Comparison of ENCODE assay signal across 1 cellular context in genomic region chr11:64878494-64879225, GRCh38.
TF ChIP-seq lines count a peak whose summit lies in the region.

TSS of gene EHD1 (minus strand) at chr11:64878621. CDS start at chr11:64878464, 157 bp downstream.

TF ChIP-seq in K562, 482 proteins besides CTCF, POLR2A, EP300 and RAD21 (continued from another document and continues in another):
- peak; percentile 75 for TF ChIP-seq ETS1 (conservative IDR thresholded peaks at IDR 0.05; ENCODE audit: control insufficient read depth, low read depth, low read length)
- TF ChIP-seq EHMT2 (IDR thresholded peaks at IDR 0.05), result no peak
- TF ChIP-seq ETV1 (tag; conservative IDR thresholded peaks at IDR 0.05; ENCODE audit: low read depth), result peak; percentile 92
- peak; percentile 36 for TF ChIP-seq RBBP5 (IDR thresholded peaks at IDR 0.05; ENCODE audit: borderline replicate concordance, insufficient read depth, low read length, poor library complexity, severe bottlenecking)
- TF ChIP-seq, protein P1, sequence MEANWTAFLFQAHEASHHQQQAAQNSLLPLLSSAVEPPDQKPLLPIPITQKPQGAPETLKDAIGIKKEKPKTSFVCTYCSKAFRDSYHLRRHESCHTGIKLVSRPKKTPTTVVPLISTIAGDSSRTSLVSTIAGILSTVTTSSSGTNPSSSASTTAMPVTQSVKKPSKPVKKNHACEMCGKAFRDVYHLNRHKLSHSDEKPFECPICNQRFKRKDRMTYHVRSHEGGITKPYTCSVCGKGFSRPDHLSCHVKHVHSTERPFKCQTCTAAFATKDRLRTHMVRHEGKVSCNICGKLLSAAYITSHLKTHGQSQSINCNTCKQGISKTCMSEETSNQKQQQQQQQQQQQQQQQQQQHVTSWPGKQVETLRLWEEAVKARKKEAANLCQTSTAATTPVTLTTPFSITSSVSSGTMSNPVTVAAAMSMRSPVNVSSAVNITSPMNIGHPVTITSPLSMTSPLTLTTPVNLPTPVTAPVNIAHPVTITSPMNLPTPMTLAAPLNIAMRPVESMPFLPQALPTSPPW (CRISPR knock-in tag; IDR thresholded peaks at IDR 0.05), result peak; percentile 95
- peak; percentile 92 to 97; a peak in 3 of 4 replicates for TF ChIP-seq MAZ (CRISPR knock-in tag; conservative IDR thresholded peaks at IDR 0.05 in 1 of 2, IDR thresholded peaks at IDR 0.05 in 1 of 2)
- TF ChIP-seq RREB1 (CRISPR knock-in tag; IDR thresholded peaks at IDR 0.05), result peak; percentile 85
- peak; percentile 62 for TF ChIP-seq RBM22 (IDR thresholded peaks at IDR 0.05; ENCODE audit: low read depth, low read length, poor library complexity, severe bottlenecking)
- peak in 1 of 2 experiments; percentile 83; a peak in 1 of 4 replicates for TF ChIP-seq SRF (CRISPR knock-in tag; IDR thresholded peaks at IDR 0.05)
- TF ChIP-seq TAF7 (tag; IDR thresholded peaks at IDR 0.05), result 0 out of 2 replicates have a peak, but pooled peaks have one; percentile 54
- peak; percentile 88 for TF ChIP-seq CXXC5 (CRISPR knock-in tag; IDR thresholded peaks at IDR 0.05)
- TF ChIP-seq SMARCA4 (IDR thresholded peaks at IDR 0.05), result peak; percentile 61; the same call in 1 of the 2 replicates
- no peak for TF ChIP-seq THRAP3 (IDR thresholded peaks at IDR 0.05; ENCODE audit: borderline replicate concordance)
- no peak for TF ChIP-seq ESRRB (CRISPR knock-in tag; IDR thresholded peaks at IDR 0.05; ENCODE audit: borderline replicate concordance)
- peak; percentile 59 for TF ChIP-seq HCFC1 (IDR thresholded peaks at IDR 0.05; ENCODE audit: low read depth, low read length)
- TF ChIP-seq, protein P2, sequence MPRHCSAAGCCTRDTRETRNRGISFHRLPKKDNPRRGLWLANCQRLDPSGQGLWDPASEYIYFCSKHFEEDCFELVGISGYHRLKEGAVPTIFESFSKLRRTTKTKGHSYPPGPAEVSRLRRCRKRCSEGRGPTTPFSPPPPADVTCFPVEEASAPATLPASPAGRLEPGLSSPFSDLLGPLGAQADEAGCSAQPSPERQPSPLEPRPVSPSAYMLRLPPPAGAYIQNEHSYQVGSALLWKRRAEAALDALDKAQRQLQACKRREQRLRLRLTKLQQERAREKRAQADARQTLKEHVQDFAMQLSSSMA (CRISPR knock-in tag; IDR thresholded peaks at IDR 0.05), result peak; percentile 75; the same call in 1 of the 2 replicates
- TF ChIP-seq ELK3 (CRISPR knock-in tag; IDR thresholded peaks at IDR 0.05), result no peak
- TF ChIP-seq SAP30 (IDR thresholded peaks at IDR 0.05; ENCODE audit: borderline replicate concordance, insufficient read depth, low read depth, low read length, poor library complexity, severe bottlenecking), result peak; percentile 76
- TF ChIP-seq JUNB (CRISPR knock-in tag; conservative IDR thresholded peaks at IDR 0.05), result no peak
- TF ChIP-seq NFRKB (IDR thresholded peaks at IDR 0.05; ENCODE audit: low read depth), result peak; percentile 76; the same call in 1 of the 2 replicates
- TF ChIP-seq, protein P3, sequence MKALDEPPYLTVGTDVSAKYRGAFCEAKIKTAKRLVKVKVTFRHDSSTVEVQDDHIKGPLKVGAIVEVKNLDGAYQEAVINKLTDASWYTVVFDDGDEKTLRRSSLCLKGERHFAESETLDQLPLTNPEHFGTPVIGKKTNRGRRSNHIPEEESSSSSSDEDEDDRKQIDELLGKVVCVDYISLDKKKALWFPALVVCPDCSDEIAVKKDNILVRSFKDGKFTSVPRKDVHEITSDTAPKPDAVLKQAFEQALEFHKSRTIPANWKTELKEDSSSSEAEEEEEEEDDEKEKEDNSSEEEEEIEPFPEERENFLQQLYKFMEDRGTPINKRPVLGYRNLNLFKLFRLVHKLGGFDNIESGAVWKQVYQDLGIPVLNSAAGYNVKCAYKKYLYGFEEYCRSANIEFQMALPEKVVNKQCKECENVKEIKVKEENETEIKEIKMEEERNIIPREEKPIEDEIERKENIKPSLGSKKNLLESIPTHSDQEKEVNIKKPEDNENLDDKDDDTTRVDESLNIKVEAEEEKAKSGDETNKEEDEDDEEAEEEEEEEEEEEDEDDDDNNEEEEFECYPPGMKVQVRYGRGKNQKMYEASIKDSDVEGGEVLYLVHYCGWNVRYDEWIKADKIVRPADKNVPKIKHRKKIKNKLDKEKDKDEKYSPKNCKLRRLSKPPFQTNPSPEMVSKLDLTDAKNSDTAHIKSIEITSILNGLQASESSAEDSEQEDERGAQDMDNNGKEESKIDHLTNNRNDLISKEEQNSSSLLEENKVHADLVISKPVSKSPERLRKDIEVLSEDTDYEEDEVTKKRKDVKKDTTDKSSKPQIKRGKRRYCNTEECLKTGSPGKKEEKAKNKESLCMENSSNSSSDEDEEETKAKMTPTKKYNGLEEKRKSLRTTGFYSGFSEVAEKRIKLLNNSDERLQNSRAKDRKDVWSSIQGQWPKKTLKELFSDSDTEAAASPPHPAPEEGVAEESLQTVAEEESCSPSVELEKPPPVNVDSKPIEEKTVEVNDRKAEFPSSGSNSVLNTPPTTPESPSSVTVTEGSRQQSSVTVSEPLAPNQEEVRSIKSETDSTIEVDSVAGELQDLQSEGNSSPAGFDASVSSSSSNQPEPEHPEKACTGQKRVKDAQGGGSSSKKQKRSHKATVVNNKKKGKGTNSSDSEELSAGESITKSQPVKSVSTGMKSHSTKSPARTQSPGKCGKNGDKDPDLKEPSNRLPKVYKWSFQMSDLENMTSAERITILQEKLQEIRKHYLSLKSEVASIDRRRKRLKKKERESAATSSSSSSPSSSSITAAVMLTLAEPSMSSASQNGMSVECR (CRISPR knock-in tag; IDR thresholded peaks at IDR 0.05), result peak; percentile 89
- TF ChIP-seq ZBTB7A (IDR thresholded peaks at IDR 0.05; ENCODE audit: borderline replicate concordance, control insufficient read depth, low read depth, low read length), result peak; percentile 88
- TF ChIP-seq THAP12 (CRISPR knock-in tag; IDR thresholded peaks at IDR 0.05), result peak; percentile 44
- no peak for TF ChIP-seq PCBP2 (IDR thresholded peaks at IDR 0.05; ENCODE audit: low read depth, low read length, poor library complexity, severe bottlenecking)
- TF ChIP-seq, protein P4, sequence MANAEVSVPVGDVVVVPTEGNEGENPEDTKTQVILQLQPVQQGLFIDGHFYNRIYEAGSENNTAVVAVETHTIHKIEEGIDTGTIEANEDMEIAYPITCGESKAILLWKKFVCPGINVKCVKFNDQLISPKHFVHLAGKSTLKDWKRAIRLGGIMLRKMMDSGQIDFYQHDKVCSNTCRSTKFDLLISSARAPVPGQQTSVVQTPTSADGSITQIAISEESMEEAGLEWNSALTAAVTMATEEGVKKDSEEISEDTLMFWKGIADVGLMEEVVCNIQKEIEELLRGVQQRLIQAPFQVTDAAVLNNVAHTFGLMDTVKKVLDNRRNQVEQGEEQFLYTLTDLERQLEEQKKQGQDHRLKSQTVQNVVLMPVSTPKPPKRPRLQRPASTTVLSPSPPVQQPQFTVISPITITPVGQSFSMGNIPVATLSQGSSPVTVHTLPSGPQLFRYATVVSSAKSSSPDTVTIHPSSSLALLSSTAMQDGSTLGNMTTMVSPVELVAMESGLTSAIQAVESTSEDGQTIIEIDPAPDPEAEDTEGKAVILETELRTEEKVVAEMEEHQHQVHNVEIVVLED (CRISPR knock-in tag; IDR thresholded peaks at IDR 0.05), result peak; percentile 26
- peak; percentile 98 for TF ChIP-seq TBP (optimal IDR thresholded peaks at IDR 0.05; ENCODE audit: low read depth, low read length)
- peak; percentile 44 for TF ChIP-seq JUND (IDR thresholded peaks at IDR 0.05; ENCODE audit: borderline replicate concordance, low read depth, low read length)
- TF ChIP-seq JUND (tag; IDR thresholded peaks at IDR 0.05; ENCODE audit: borderline replicate concordance, low read depth, low read length), result peak; percentile 11; the same call in 1 of the 3 replicates
- TF ChIP-seq, protein P5, sequence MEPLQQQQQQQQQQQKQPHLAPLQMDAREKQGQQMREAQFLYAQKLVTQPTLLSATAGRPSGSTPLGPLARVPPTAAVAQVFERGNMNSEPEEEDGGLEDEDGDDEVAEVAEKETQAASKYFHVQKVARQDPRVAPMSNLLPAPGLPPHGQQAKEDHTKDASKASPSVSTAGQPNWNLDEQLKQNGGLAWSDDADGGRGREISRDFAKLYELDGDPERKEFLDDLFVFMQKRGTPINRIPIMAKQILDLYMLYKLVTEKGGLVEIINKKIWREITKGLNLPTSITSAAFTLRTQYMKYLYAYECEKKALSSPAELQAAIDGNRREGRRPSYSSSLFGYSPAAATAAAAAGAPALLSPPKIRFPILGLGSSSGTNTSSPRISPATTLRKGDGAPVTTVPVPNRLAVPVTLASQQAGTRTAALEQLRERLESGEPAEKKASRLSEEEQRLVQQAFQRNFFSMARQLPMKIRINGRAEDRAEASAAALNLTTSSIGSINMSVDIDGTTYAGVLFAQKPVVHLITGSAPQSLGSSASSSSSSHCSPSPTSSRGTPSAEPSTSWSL (CRISPR knock-in tag; IDR thresholded peaks at IDR 0.05; ENCODE audit: borderline replicate concordance), result 0 out of 2 replicates have a peak, but pooled peaks have one; percentile 73
- TF ChIP-seq, protein P6, sequence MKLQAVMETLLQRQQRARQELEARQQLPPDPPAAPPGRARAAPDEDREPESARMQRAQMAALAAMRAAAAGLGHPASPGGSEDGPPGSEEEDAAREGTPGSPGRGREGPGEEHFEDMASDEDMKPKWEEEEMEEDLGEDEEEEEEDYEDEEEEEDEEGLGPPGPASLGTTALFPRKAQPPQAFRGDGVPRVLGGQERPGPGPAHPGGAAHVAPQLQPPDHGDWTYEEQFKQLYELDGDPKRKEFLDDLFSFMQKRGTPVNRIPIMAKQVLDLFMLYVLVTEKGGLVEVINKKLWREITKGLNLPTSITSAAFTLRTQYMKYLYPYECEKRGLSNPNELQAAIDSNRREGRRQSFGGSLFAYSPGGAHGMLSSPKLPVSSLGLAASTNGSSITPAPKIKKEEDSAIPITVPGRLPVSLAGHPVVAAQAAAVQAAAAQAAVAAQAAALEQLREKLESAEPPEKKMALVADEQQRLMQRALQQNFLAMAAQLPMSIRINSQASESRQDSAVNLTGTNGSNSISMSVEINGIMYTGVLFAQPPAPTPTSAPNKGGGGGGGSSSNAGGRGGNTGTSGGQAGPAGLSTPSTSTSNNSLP (IDR thresholded peaks at IDR 0.05; ENCODE audit: borderline replicate concordance, low read depth, low read length), result peak; percentile 22; the same call in 1 of the 2 replicates
- 0 out of 2 replicates have a peak, but pooled peaks have one; percentile 24 for TF ChIP-seq LEF1 (IDR thresholded peaks at IDR 0.05)
